Comparison of ENCODE assay signal across 19 cellular contexts in genomic region chr5:34834794-34835089, GRCh38. TPM values are rescaled to one million over a fixed set of nuclear protein-coding genes. Genes with fewer than 3 reads are reported as not detected.
DNase-seq lines count a peak whose midpoint lies in the region; ATAC-seq and TF ChIP-seq lines count a peak whose summit lies in the region.
"Had no signal": no experiment of that assay in that cellular context is flagged by ENCODE, and none has a peak within 500 bp of the region (broad histone marks: within the 10 kb centered on the region; RNA-seq: fewer than 3 reads in every experiment).

No MANE protein-coding gene starts in this region.

- POLR2A ChIA-PET in WTC11 (lab: Charles Lee): no interaction called here

- 96% methylated on average over 1 of the region's 1 CpG for WGBS in hepatocyte (ENCODE audit: low lambda C conversion rate, missing lambda C conversion rate)

- H3K9me2 ChIP-seq in hepatocyte (replicated peaks; ENCODE audit: insufficient read depth): no peaks in the 10 kb centered on the region

- H3K4me1 Mint-ChIP-seq in HFFc6 (ENCODE audit: low read depth): peaks cover 14% of the 10 kb centered on the region
- peaks cover 32% of the 10 kb centered on the region for H3K4me1 Mint-ChIP-seq in WTC11
- H3K4me1 Mint-ChIP-seq in type B pancreatic cell (ENCODE audit: unreplicated experiment): peaks cover 11% of the 10 kb centered on the region

- H2AFZ ChIP-seq in hepatocyte: no peak overlapping the region

- H3K4me3 Mint-ChIP-seq in HFFc6 (no peak overlapping the region), WTC11 (no peak overlapping the region), type B pancreatic cell (no peak overlapping the region)
- H3K4me3 Mint-ChIP-seq: CD4-positive, alpha-beta memory T cell had no signal

- H3K27me3 ChIP-seq in hepatocyte: no peaks in the 10 kb centered on the region

- DNase-seq in HFFc6 (no peak), WTC11 (ENCODE audit: low spot score) (no peak), hepatocyte (ENCODE audit: low spot score) (no peak), type B pancreatic cell (ENCODE audit: extremely low spot score, unreplicated experiment) (no peak), NCI-H2107 treated with DMSO at 0.1 percent for 48 hours (lab: John Stamatoyannopoulos, UW; ENCODE audit: unreplicated experiment) (no peak), NCI-H526 (lab: John Stamatoyannopoulos, UW) (no peak)
- DNase-seq: C1 segment of cervical spinal cord; Calu3; CD4-positive, alpha-beta memory T cell; COR-L47; DMS53; DMS79 treated with DMSO at 0.1 percent for 48 hours; GF-D8; GOT3 had no signal

- no peak for ATAC-seq in WTC11
- no peak for ATAC-seq in GM21723 (IDR thresholded peaks at IDR 0.05; ENCODE audit: unreplicated experiment)
- ATAC-seq: HCT116 had no signal

- H3K27me3 Mint-ChIP-seq in HFFc6 (ENCODE audit: insufficient read depth) (peaks cover 25% of the 10 kb centered on the region), WTC11 (ENCODE audit: low read depth) (peaks cover 2% of the 10 kb centered on the region; the same call in 1 of the 2 replicates), type B pancreatic cell (no peaks in the 10 kb centered on the region)
- H3K27me3 Mint-ChIP-seq: CD4-positive, alpha-beta memory T cell had no signal

- no peaks in the 10 kb centered on the region for H3K36me3 ChIP-seq in hepatocyte (replicated peaks; ENCODE audit: insufficient read depth, low read depth)

- no peaks in the 10 kb centered on the region for H3K4me1 ChIP-seq in hepatocyte (ENCODE audit: insufficient read depth)

- H3K79me2 ChIP-seq in hepatocyte: no peaks in the 10 kb centered on the region

- no peak overlapping the region for H3K4me3 ChIP-seq in hepatocyte

- CTCF ChIA-PET in WTC11 (lab: Charles Lee): no interaction called here

- H3K36me3 Mint-ChIP-seq in HFFc6 (ENCODE audit: low read depth): peaks cover 36% of the 10 kb centered on the region
- H3K36me3 Mint-ChIP-seq in WTC11: peaks cover 51% of the 10 kb centered on the region
- H3K36me3 Mint-ChIP-seq in type B pancreatic cell: peaks cover 7% of the 10 kb centered on the region

- TF ChIP-seq CTCF in HFFc6 (IDR thresholded peaks at IDR 0.05) (no peak), WTC11 (IDR thresholded peaks at IDR 0.05) (no peak), hepatocyte (IDR thresholded peaks at IDR 0.05; ENCODE audit: poor library complexity) (no peak), type B pancreatic cell (conservative IDR thresholded peaks at IDR 0.05) (no peak)

- H3K9me3 Mint-ChIP-seq in HFFc6: no peaks in the 10 kb centered on the region
- H3K9me3 Mint-ChIP-seq in WTC11: peaks cover 20% of the 10 kb centered on the region
- peaks cover 7% of the 10 kb centered on the region for H3K9me3 Mint-ChIP-seq in type B pancreatic cell

- no peaks in the 10 kb centered on the region for H4K20me1 ChIP-seq in hepatocyte (ENCODE audit: insufficient read depth, poor library complexity, severe bottlenecking)

- H3K9me3 ChIP-seq in hepatocyte (ENCODE audit: low read depth): no peaks in the 10 kb centered on the region

- peak overlapping the region; percentile 47 for H3K27ac ChIP-seq in hepatocyte

- no peak overlapping the region for H3K4me2 ChIP-seq in hepatocyte

- peak overlapping the region; percentile 20 for H3K27ac Mint-ChIP-seq in HFFc6
- peak overlapping the region; percentile 91; the same call in 1 of the 2 replicates for H3K27ac Mint-ChIP-seq in WTC11
- H3K27ac Mint-ChIP-seq in type B pancreatic cell: peak overlapping the region; percentile 70

TF ChIP-seq in WTC11, 78 proteins besides CTCF, POLR2A, EP300 and RAD21:
- TF ChIP-seq NFATC4 (CRISPR knock-in tag; IDR thresholded peaks at IDR 0.05): no peak
- 0 out of 2 replicates have a peak, but pooled peaks have one; percentile 52 for TF ChIP-seq NFE2L1 (CRISPR knock-in tag; IDR thresholded peaks at IDR 0.05)
TF ChIP-seq in WTC11: peak in this region for 1.

RNA-seq across cellular contexts. Expression of gene TTC23L, which starts 4.2 kb away (rescaled TPM):
- not detected for total RNA-seq in HFFc6 (2021; fragmentation: NEBNext Ultra II Directional; extraction: Animal tissue kit (Norgen Biotek cat#: 25700))
- total RNA-seq in WTC11 (2021) (1.6 to 2.4 TPM (median 1.9 TPM) in 3 replicates), hepatocyte (0.07 and 0.76 TPM in 2 replicates), type B pancreatic cell (ENCODE audit: low replicate concordance) (1.8 and 2.1 TPM in 2 replicates)
- polyA plus RNA-seq in hepatocyte: 1.7 TPM in 1 of 2 replicates, not detected in the other
- total RNA-seq: A172, G401 had no signal
- polyA plus RNA-seq: BJ; CD4-positive, alpha-beta memory T cell had no signal

Comparison
In these comparisons a context has a peak if more than half of its experiments do, and no peak if none do; other contexts are left out.
1. H3K27ac Mint-ChIP-seq: peak in every context shown above with its lines; median percentile 91 in WTC11; 70 in type B pancreatic cell; 20 in HFFc6.